In the genomic region with DNA sequence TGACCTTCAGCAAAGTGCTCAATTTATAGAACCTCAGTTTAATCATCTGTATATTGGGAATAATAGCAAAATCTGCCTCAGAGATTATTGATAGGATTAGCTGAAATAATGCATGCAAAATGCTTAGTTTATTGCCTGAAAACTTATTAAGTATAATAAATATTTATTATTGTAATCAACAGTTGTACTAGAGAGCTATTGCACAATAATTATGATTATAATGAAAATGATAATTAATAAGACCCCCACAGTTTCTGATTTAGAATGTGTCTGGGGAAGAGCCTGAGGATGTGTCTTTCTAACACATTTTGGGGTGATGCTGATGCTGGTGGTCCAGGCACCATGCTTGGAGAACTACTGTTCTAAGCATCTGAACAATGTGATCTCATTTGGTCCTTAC, we compare ENCODE assay signal across 33 cellular contexts.
A peak's percentile ranks its signal among the peaks of the same experiment; 100 is the strongest.
DNase-seq lines count a peak whose midpoint lies in the region; ATAC-seq, FAIRE-seq and TF ChIP-seq lines count a peak whose summit lies in the region.
"Had no signal": no experiment of that assay in that cellular context is flagged by ENCODE, and none has a peak within 500 bp of the region (broad histone marks: within the 10 kb centered on the region; RNA-seq: fewer than 3 reads in every experiment).

No MANE protein-coding gene starts in this region.

- no peaks in the 10 kb centered on the region for H3K27me3 ChIP-seq in HepG2 (ENCODE audit: control insufficient read depth in 1 of 2, insufficient read depth in 2 of 2, low read length in 2 of 2)
- no peaks in the 10 kb centered on the region for H3K27me3 ChIP-seq in right lobe of liver
- no peaks in the 10 kb centered on the region for H3K27me3 ChIP-seq in K562 (ENCODE audit: control insufficient read depth in 2 of 2, insufficient read depth in 2 of 2, low read length in 2 of 2)
- H3K27me3 ChIP-seq: BE2C; BLaER1; BLaER1 treated with 17β-estradiol and CSF1 and Interleukin-3, amounts not matched to agents 10 nM and 100 nM had no signal

- no peak for FAIRE-seq in HepG2 (lab: Jason Lieb, UNC)
- no peak for FAIRE-seq in K562 (lab: Jason Lieb, UNC)
- FAIRE-seq: A204.1, A549, D721Med had no signal

- TF ChIP-seq EP300 in HepG2 (IDR thresholded peaks at IDR 0.05; ENCODE audit: low read depth in 2 of 2, low read length in 2 of 2): no peak
- no peak for TF ChIP-seq EP300 in HepG2 (CRISPR knock-in tag; IDR thresholded peaks at IDR 0.05; ENCODE audit: borderline replicate concordance)
- no peak for TF ChIP-seq EP300 in K562 (IDR thresholded peaks at IDR 0.05; ENCODE audit: low read length)

- H3K4me3 ChIP-seq in HepG2 (replicated peaks in 1 of 3; ENCODE audit: insufficient read depth in 1 of 3, low read depth in 2 of 3, low read length in 3 of 3) (no peak overlapping the region), right lobe of liver (no peak overlapping the region), K562 (no peak overlapping the region)
- H3K4me3 ChIP-seq: A549; BLaER1; BLaER1 treated with 17β-estradiol and CSF1 and Interleukin-3, amounts not matched to agents 10 nM and 100 nM had no signal

- no peak for ATAC-seq in HepG2
- no peak for ATAC-seq in right lobe of liver
- ATAC-seq in K562: no peak
- ATAC-seq: A549; CD8-positive, alpha-beta T cell had no signal

- peak; percentile 0 for DNase-seq in NCI-H446 treated with DMSO at 0.1 percent for 48 hours (lab: John Stamatoyannopoulos, UW)
- DNase-seq in NCI-H446 (lab: John Stamatoyannopoulos, UW): no peak
- no peak for DNase-seq in HepG2 (ENCODE audit: low spot score)
- DNase-seq in right lobe of liver: no peak
- no peak for DNase-seq in K562 (ENCODE audit: extremely low read depth in 1 of 4, low spot score in 3 of 4)
- no peak for DNase-seq in NCI-H2227 treated with DMSO at 0.1 percent for 48 hours (lab: John Stamatoyannopoulos, UW)
- DNase-seq: 8988T; ACHN; AML-193; BE2C; C1 segment of cervical spinal cord; Caco-2; Calu3; CD4-positive, alpha-beta memory T cell; CD4-positive, alpha-beta T cell; CD4-positive, CD25-positive, alpha-beta regulatory T cell; CD8-positive, alpha-beta memory T cell; CD8-positive, alpha-beta T cell; COR-L47; DMS 273 treated with DMSO at 0.1 percent for 48 hours; DMS153; DMS53; DMS79; DMS79 treated with DMSO at 0.1 percent for 48 hours; DND-41; EL had no signal

- BruUV-seq in HepG2 (replicated peaks; lab: Mats Ljungman, UMichigan) (no TSS peak), K562 (replicated peaks; lab: Mats Ljungman, UMichigan) (no TSS peak)

- no peaks in the 10 kb centered on the region for H3K36me3 ChIP-seq in HepG2 (replicated peaks in 1 of 2; ENCODE audit: control insufficient read depth in 1 of 2, insufficient read depth in 2 of 2, low read length in 2 of 2)
- H3K36me3 ChIP-seq in right lobe of liver: no peaks in the 10 kb centered on the region
- H3K36me3 ChIP-seq in K562 (ENCODE audit: control insufficient read depth, insufficient read depth, low read length): no peaks in the 10 kb centered on the region
- H3K36me3 ChIP-seq: BE2C; BLaER1; BLaER1 treated with 17β-estradiol and CSF1 and Interleukin-3, amounts not matched to agents 10 nM and 100 nM had no signal

- H3K9me1 ChIP-seq in K562 (ENCODE audit: control insufficient read depth, insufficient read depth, low read length): no peaks in the 10 kb centered on the region

- in situ Hi-C loops in HepG2 (cut with HindIII; ENCODE audit: extremely low pct_ligation_motif_present, low pct_unique_long_range_greater_than_20kb): no loop called here
- in situ Hi-C loops in K562 (cut with MboI): no loop called here

- H3K9me3 ChIP-seq in HepG2 (ENCODE audit: low read length) (no peaks in the 10 kb centered on the region), right lobe of liver (no peaks in the 10 kb centered on the region), K562 (replicated peaks; ENCODE audit: control insufficient read depth, insufficient read depth, low read depth, low read length) (no peaks in the 10 kb centered on the region)
- H3K9me3 ChIP-seq: A549; BE2C; BLaER1; BLaER1 treated with 17β-estradiol and CSF1 and Interleukin-3, amounts not matched to agents 10 nM and 100 nM; Caco-2 had no signal

- H3K79me2 ChIP-seq in HepG2 (ENCODE audit: insufficient read depth, low read length) (no peaks in the 10 kb centered on the region), K562 (ENCODE audit: control insufficient read depth, insufficient read depth, low read length) (no peaks in the 10 kb centered on the region)

- TF ChIP-seq POLR2A in HepG2 (IDR thresholded peaks at IDR 0.05; ENCODE audit: insufficient read depth in 1 of 2, low read depth in 2 of 2, low read length in 2 of 2) (no peak), right lobe of liver (IDR thresholded peaks at IDR 0.05) (no peak), K562 (conservative IDR thresholded peaks at IDR 0.05) (no peak)

- H3K9ac ChIP-seq in HepG2 (ENCODE audit: insufficient read depth, low read depth, low read length) (no peak overlapping the region), K562 (ENCODE audit: insufficient read depth in 1 of 2, low read depth in 2 of 2, low read length in 2 of 2) (no peak overlapping the region)
- H3K9ac ChIP-seq: BLaER1; BLaER1 treated with 17β-estradiol and CSF1 and Interleukin-3, amounts not matched to agents 10 nM and 100 nM had no signal

- H3K4me1 ChIP-seq in HepG2 (ENCODE audit: insufficient read depth, low read length): no peaks in the 10 kb centered on the region
- H3K4me1 ChIP-seq in right lobe of liver: no peaks in the 10 kb centered on the region
- no peaks in the 10 kb centered on the region for H3K4me1 ChIP-seq in K562 (replicated peaks in 1 of 2; ENCODE audit: control insufficient read depth in 2 of 2, insufficient read depth in 2 of 2, low read length in 2 of 2)
- H3K4me1 ChIP-seq: A549; BE2C; BLaER1; BLaER1 treated with 17β-estradiol and CSF1 and Interleukin-3, amounts not matched to agents 10 nM and 100 nM; Caco-2 had no signal

- TF ChIP-seq RAD21 in HepG2 (CRISPR knock-in tag; IDR thresholded peaks at IDR 0.05): no peak
- no peak for TF ChIP-seq RAD21 in K562 (CRISPR knock-in tag; conservative IDR thresholded peaks at IDR 0.05 in 1 of 2, IDR thresholded peaks at IDR 0.05 in 1 of 2)

- CTCF ChIA-PET in HepG2 (lab: Yijun Ruan, JAX; ENCODE audit: low intra/inter-chr PET ratio, low total read pairs) (no interaction called here), K562 (lab: Yijun Ruan, JAX; ENCODE audit: low intra/inter-chr PET ratio) (no interaction called here)

- H3K4me2 ChIP-seq in HepG2 (ENCODE audit: low read depth, low read length) (no peak overlapping the region), K562 (ENCODE audit: insufficient read depth, low read length) (no peak overlapping the region)
- H3K4me2 ChIP-seq: A549; BLaER1; BLaER1 treated with 17β-estradiol and CSF1 and Interleukin-3, amounts not matched to agents 10 nM and 100 nM had no signal

- no peak overlapping the region for H3K27ac ChIP-seq in HepG2 (ENCODE audit: extremely low read length, insufficient read depth, low read length)
- no peak overlapping the region for H3K27ac ChIP-seq in right lobe of liver
- H3K27ac ChIP-seq in K562 (ENCODE audit: extremely low read depth, low read depth, low read length): no peak overlapping the region
- H3K27ac ChIP-seq: 22Rv1; A549; BLaER1; BLaER1 treated with 17β-estradiol and CSF1 and Interleukin-3, amounts not matched to agents 10 nM and 100 nM; C4-2B had no signal

- H4K20me1 ChIP-seq in HepG2 (ENCODE audit: insufficient read depth, low read length) (no peaks in the 10 kb centered on the region), K562 (replicated peaks; ENCODE audit: control insufficient read depth, insufficient read depth, low read length) (no peaks in the 10 kb centered on the region)
- H4K20me1 ChIP-seq: BLaER1; BLaER1 treated with 17β-estradiol and CSF1 and Interleukin-3, amounts not matched to agents 10 nM and 100 nM had no signal

- intact Hi-C loops in HepG2 (cut with micrococcal nuclease; ENCODE audit: unreplicated experiment) (no loop called here), right lobe of liver (cut with DNase I) (no loop called here), K562 (cut with micrococcal nuclease) (no loop called here)

- POLR2A ChIA-PET in HepG2 (lab: Yijun Ruan, JAX) (no interaction called here), K562 (lab: Yijun Ruan, JAX) (no interaction called here)

- H2AFZ ChIP-seq in HepG2 (ENCODE audit: low read length): no peak overlapping the region
- no peak overlapping the region for H2AFZ ChIP-seq in K562 (ENCODE audit: low read depth, low read length)

- TF ChIP-seq CTCF in HepG2 (CRISPR knock-in tag; IDR thresholded peaks at IDR 0.05) (no peak), right lobe of liver (IDR thresholded peaks at IDR 0.05) (no peak), K562 (IDR thresholded peaks at IDR 0.05 in 2 of 3, conservative IDR thresholded peaks at IDR 0.05 in 1 of 3; ENCODE audit: insufficient read depth in 2 of 3, low read depth in 1 of 3, low read length in 3 of 3) (no peak)

TF ChIP-seq in HepG2, 621 proteins besides CTCF, POLR2A, EP300 and RAD21:
- TF ChIP-seq ZNF616 (CRISPR knock-in tag; IDR thresholded peaks at IDR 0.05; ENCODE audit: low read depth): no peak
- TF ChIP-seq SMARCC2 (IDR thresholded peaks at IDR 0.05): no peak
- no peak for TF ChIP-seq ZNF562 (CRISPR knock-in tag; IDR thresholded peaks at IDR 0.05; ENCODE audit: borderline replicate concordance)
- TF ChIP-seq ZMAT3 (CRISPR knock-in tag; conservative IDR thresholded peaks at IDR 0.05): no peak
- peak; percentile 46; the same call in 1 of the 2 replicates for TF ChIP-seq CEBPB (IDR thresholded peaks at IDR 0.05; ENCODE audit: borderline replicate concordance, low read depth, low read length)
- TF ChIP-seq CBX1 (IDR thresholded peaks at IDR 0.05; ENCODE audit: low read depth): no peak
- no peak for TF ChIP-seq MTA1 (CRISPR knock-in tag; IDR thresholded peaks at IDR 0.05; ENCODE audit: borderline replicate concordance)

TF ChIP-seq in K562, 482 proteins besides CTCF, POLR2A, EP300 and RAD21:
- TF ChIP-seq CEBPG (CRISPR knock-in tag; IDR thresholded peaks at IDR 0.05) (no peak), CEBPG (tag; conservative IDR thresholded peaks at IDR 0.05 in 1 of 2, IDR thresholded peaks at IDR 0.05 in 1 of 2) (peak in 1 of 2 experiments; percentile 88; a peak in 2 of 4 replicates), CEBPB (tag; IDR thresholded peaks at IDR 0.05) (peak; percentile 76)
- TF ChIP-seq, protein P1, sequence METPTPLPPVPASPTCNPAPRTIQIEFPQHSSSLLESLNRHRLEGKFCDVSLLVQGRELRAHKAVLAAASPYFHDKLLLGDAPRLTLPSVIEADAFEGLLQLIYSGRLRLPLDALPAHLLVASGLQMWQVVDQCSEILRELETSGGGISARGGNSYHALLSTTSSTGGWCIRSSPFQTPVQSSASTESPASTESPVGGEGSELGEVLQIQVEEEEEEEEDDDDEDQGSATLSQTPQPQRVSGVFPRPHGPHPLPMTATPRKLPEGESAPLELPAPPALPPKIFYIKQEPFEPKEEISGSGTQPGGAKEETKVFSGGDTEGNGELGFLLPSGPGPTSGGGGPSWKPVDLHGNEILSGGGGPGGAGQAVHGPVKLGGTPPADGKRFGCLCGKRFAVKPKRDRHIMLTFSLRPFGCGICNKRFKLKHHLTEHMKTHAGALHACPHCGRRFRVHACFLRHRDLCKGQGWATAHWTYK (CRISPR knock-in tag; IDR thresholded peaks at IDR 0.05): no peak
